2 cellular contexts compared by ENCODE assay signal in genomic region chr9:36149197-36149596, GRCh38.
A peak's percentile ranks its signal among the peaks of the same experiment; 100 is the strongest.
TF ChIP-seq lines count a peak whose summit lies in the region.

No MANE protein-coding gene starts in this region.

TF ChIP-seq in IMR-90, 13 proteins besides CTCF, POLR2A, EP300 and RAD21:
- no peak for TF ChIP-seq BHLHE40 (IDR thresholded peaks at IDR 0.05; ENCODE audit: low read depth, low read length)
- TF ChIP-seq USF2 (IDR thresholded peaks at IDR 0.05; ENCODE audit: low read depth, low read length): no peak
- TF ChIP-seq FOS (IDR thresholded peaks at IDR 0.05; ENCODE audit: low read depth, low read length): peak; percentile 51

TF ChIP-seq in GM12878, 131 proteins besides CTCF, POLR2A, EP300 and RAD21:
- TF ChIP-seq STAT1 (conservative IDR thresholded peaks at IDR 0.05): no peak
- TF ChIP-seq ESRRA (IDR thresholded peaks at IDR 0.05; ENCODE audit: low read length): no peak
- no peak for TF ChIP-seq MTA2 (IDR thresholded peaks at IDR 0.05; ENCODE audit: low read depth)
- no peak for TF ChIP-seq ELK1 (IDR thresholded peaks at IDR 0.05; ENCODE audit: low read depth, low read length)
- no peak for TF ChIP-seq ZNF217 (IDR thresholded peaks at IDR 0.05)
- no peak for TF ChIP-seq HSF1 (IDR thresholded peaks at IDR 0.05; ENCODE audit: low read depth, low read length)
- no peak for TF ChIP-seq POLR2AphosphoS5 (IDR thresholded peaks at IDR 0.05; ENCODE audit: low read length)
- no peak for TF ChIP-seq STAT3 (IDR thresholded peaks at IDR 0.05; ENCODE audit: low read depth, low read length)
- TF ChIP-seq WRNIP1 (IDR thresholded peaks at IDR 0.05; ENCODE audit: borderline replicate concordance, low read depth, low read length): no peak
- no peak for TF ChIP-seq EED (IDR thresholded peaks at IDR 0.05; ENCODE audit: low read depth)
